Comparison of ENCODE assay signal across 8 cellular contexts in genomic region chr1:15100369-15101111, GRCh38. TPM values are rescaled to one million over a fixed set of nuclear protein-coding genes. Genes with fewer than 3 reads are reported as not detected.
DNase-seq lines count a peak whose midpoint lies in the region; ATAC-seq, FAIRE-seq and TF ChIP-seq lines count a peak whose summit lies in the region.

No MANE protein-coding gene starts in this region.

- no peak overlapping the region for H3K27ac Mint-ChIP-seq in activated CD8-positive, alpha-beta memory T cell treated with anti-CD3 and anti-CD28 coated beads, Interleukin-2, amount 10 ng/mL, durations not matched to agents 7 days and 5 days
- H3K27ac Mint-ChIP-seq in nephron progenitor cell, result no peak overlapping the region

- H3K9me3 ChIP-seq in thyroid gland, result no peaks in the 10 kb centered on the region

- TF ChIP-seq POLR2A in erythroblast (IDR thresholded peaks at IDR 0.05; ENCODE audit: low read length) (no peak), thyroid gland (IDR thresholded peaks at IDR 0.05) (no peak)

- CTCF ChIA-PET in activated CD8-positive, alpha-beta memory T cell treated with anti-CD3 and anti-CD28 coated beads, Interleukin-2, amount 10 ng/mL, durations not matched to agents 7 days and 5 days (lab: Charles Lee), result interaction anchor here (1.0 to 1.3 kb wide), 5 partner anchors 10 to 73 kb away, joined by 3 to 4 read pairs (median 3); no protein-coding TSS in a partner anchor

- no peak overlapping the region for H3K4me3 Mint-ChIP-seq in activated CD8-positive, alpha-beta memory T cell treated with anti-CD3 and anti-CD28 coated beads, Interleukin-2, amount 10 ng/mL, durations not matched to agents 7 days and 5 days
- no peak overlapping the region for H3K4me3 Mint-ChIP-seq in nephron progenitor cell

- H3K36me3 Mint-ChIP-seq in activated CD8-positive, alpha-beta memory T cell treated with anti-CD3 and anti-CD28 coated beads, Interleukin-2, amount 10 ng/mL, durations not matched to agents 7 days and 5 days, result no peaks in the 10 kb centered on the region
- no peaks in the 10 kb centered on the region for H3K36me3 Mint-ChIP-seq in nephron progenitor cell (ENCODE audit: low read depth)

- no peak overlapping the region for H3K4me3 ChIP-seq in thyroid gland (replicated peaks in 1 of 3)

- H3K4me1 ChIP-seq in thyroid gland, result no peaks in the 10 kb centered on the region

- intact Hi-C loops in thyroid gland (cut with DNase I), result loop anchor here (5.0 to 10.0 kb wide), 2 partner anchors 988 to 1136 kb away; no protein-coding TSS in a partner anchor

- no peak overlapping the region for H3K27ac ChIP-seq in thyroid gland

- peaks cover 6% of the 10 kb centered on the region for H3K4me1 Mint-ChIP-seq in activated CD8-positive, alpha-beta memory T cell treated with anti-CD3 and anti-CD28 coated beads, Interleukin-2, amount 10 ng/mL, durations not matched to agents 7 days and 5 days
- H3K4me1 Mint-ChIP-seq in nephron progenitor cell, result peaks cover 36% of the 10 kb centered on the region

- DNase-seq in AG09319 (ENCODE audit: extremely low read depth, low read depth), result no peak
- DNase-seq in GM18507 (ENCODE audit: extremely low spot score, insufficient read length, low read depth), result peak; percentile 51
- peak; percentile 6 for DNase-seq in NCI-H226
- DNase-seq in activated CD8-positive, alpha-beta memory T cell treated with anti-CD3 and anti-CD28 coated beads, Interleukin-2, amount 10 ng/mL, durations not matched to agents 7 days and 5 days, result peak; percentile 69
- DNase-seq in erythroblast (lab: John Stamatoyannopoulos, UW), result peak; percentile 29 to 45
- DNase-seq in nephron progenitor cell, result peak; percentile 75
- peak; percentile 54 to 58 for DNase-seq in thyroid gland

- 25 to 28% methylated on average over 22 to 23 of the region's 23 CpGs for WGBS in thyroid gland, 2 donors

- no peaks in the 10 kb centered on the region for H3K27me3 ChIP-seq in thyroid gland

- H3K9me3 Mint-ChIP-seq in activated CD8-positive, alpha-beta memory T cell treated with anti-CD3 and anti-CD28 coated beads, Interleukin-2, amount 10 ng/mL, durations not matched to agents 7 days and 5 days (ENCODE audit: low read depth), result peaks cover 2% of the 10 kb centered on the region
- H3K9me3 Mint-ChIP-seq in nephron progenitor cell, result peaks cover 13% of the 10 kb centered on the region

- TF ChIP-seq CTCF in AG09319 (IDR thresholded peaks at IDR 0.05; ENCODE audit: low read depth, low read length) (peak; percentile 97), nephron progenitor cell (IDR thresholded peaks at IDR 0.05) (peak; percentile 97), thyroid gland (IDR thresholded peaks at IDR 0.05) (peak; percentile 79 to 95 (median 88))

- H3K27me3 Mint-ChIP-seq in activated CD8-positive, alpha-beta memory T cell treated with anti-CD3 and anti-CD28 coated beads, Interleukin-2, amount 10 ng/mL, durations not matched to agents 7 days and 5 days, result peaks cover 8% of the 10 kb centered on the region
- H3K27me3 Mint-ChIP-seq in nephron progenitor cell (ENCODE audit: low read depth, poor library complexity), result peaks cover 44% of the 10 kb centered on the region

- peak; percentile 84 for FAIRE-seq in GM18507 (lab: Jason Lieb, UNC)

- peak; percentile 83 for ATAC-seq in activated CD8-positive, alpha-beta memory T cell treated with anti-CD3 and anti-CD28 coated beads, Interleukin-2, amount 10 ng/mL, durations not matched to agents 7 days and 5 days
- no peak for ATAC-seq in GM18873 (IDR thresholded peaks at IDR 0.05; ENCODE audit: low FRiP score, unreplicated experiment)

- no peaks in the 10 kb centered on the region for H3K36me3 ChIP-seq in thyroid gland

RNA-seq across cellular contexts. Expression of gene TMEM51, which starts 53.0 kb away (rescaled TPM):
- total RNA-seq in activated CD8-positive, alpha-beta memory T cell treated with anti-CD3 and anti-CD28 coated beads, Interleukin-2, amount 10 ng/mL, durations not matched to agents 7 days and 5 days, result not detected
- 10 to 100 TPM in 1 of 4 donors, 1 to 10 TPM in 3; 3.7 to 12.0 (median 6.4) TPM for total RNA-seq in thyroid gland

Comparison
In these comparisons a context has a peak if more than half of its experiments do, and no peak if none do; other contexts are left out.
1. RNA of gene TMEM51, which starts 53.0 kb away (total RNA-seq): 3.7 to 12.0 TPM in thyroid gland; not detected in activated CD8-positive, alpha-beta memory T cell treated with anti-CD3 and anti-CD28 coated beads, Interleukin-2, amount 10 ng/mL, durations not matched to agents 7 days and 5 days; every median in the first group is over 4 times any median in the second.
2. Peak in every context shown above with its lines, with median percentiles within 50 percentile points of each other: CTCF ChIP-seq.